13 cellular contexts compared by ENCODE assay signal in genomic region chr9:77961541-77961940, GRCh38.
DNase-seq lines count a peak whose midpoint lies in the region; ATAC-seq, FAIRE-seq and TF ChIP-seq lines count a peak whose summit lies in the region.
"Had no signal": no experiment of that assay in that cellular context is flagged by ENCODE, and none has a peak within 500 bp of the region (broad histone marks: within the 10 kb centered on the region; RNA-seq: fewer than 3 reads in every experiment).

No MANE protein-coding gene starts in this region.

- no peaks in the 10 kb centered on the region for H3K9me3 Mint-ChIP-seq in activated naive CD8-positive, alpha-beta T cell treated with anti-CD3 and anti-CD28 coated beads for 36 hours
- H3K9me3 Mint-ChIP-seq: CD4-positive, alpha-beta T cell had no signal

- peak; percentile 23 for FAIRE-seq in K562 (lab: Jason Lieb, UNC)

- H3K27ac ChIP-seq in HL-60 (replicated peaks) (0 out of 2 replicates have a peak overlapping the region, but pooled peaks have one; percentile 16), K562 (ENCODE audit: extremely low read depth, low read depth, low read length) (peak overlapping the region; percentile 67), iPS-20b (ENCODE audit: low read length) (no peak overlapping the region), thyroid gland (peak overlapping the region; percentile 2 to 19 (median 11))
- H3K27ac ChIP-seq: body of pancreas had no signal

- H3K4me1 ChIP-seq in K562 (replicated peaks in 1 of 2; ENCODE audit: control insufficient read depth in 2 of 2, insufficient read depth in 2 of 2, low read length in 2 of 2) (peaks cover 0 to 42% of the 10 kb centered on the region in 2 experiments; a peak in 4 of 5 replicates), iPS-20b (ENCODE audit: insufficient read depth, low read length) (peaks cover 50% of the 10 kb centered on the region), thyroid gland (peaks cover 19 to 21% of the 10 kb centered on the region in 2 donors)

- H3K79me2 ChIP-seq in K562 (ENCODE audit: control insufficient read depth, insufficient read depth, low read length), result peaks cover 99% of the 10 kb centered on the region

- H2AFZ ChIP-seq in K562 (ENCODE audit: low read depth, low read length), result peak overlapping the region; percentile 44; the same call in 1 of the 2 replicates

- POLR2A ChIA-PET in K562 (lab: Yijun Ruan, JAX), result no interaction called here

- H3K4me2 ChIP-seq in K562 (ENCODE audit: insufficient read depth, low read length), result peak overlapping the region; percentile 39

- 20% methylated on average over 1 of the region's 1 CpG for WGBS in K562 (ENCODE audit: insufficient coverage, low coverage, missing lambda C conversion rate)
- WGBS in thyroid gland, 2 donors, result 35 to 56% methylated on average over 1 of the region's 1 CpG

- CTCF ChIA-PET in K562 (lab: Yijun Ruan, JAX; ENCODE audit: low intra/inter-chr PET ratio), result no interaction called here

- no peak for DNase-seq in HL-60 (ENCODE audit: low read depth in 1 of 2, low spot score in 1 of 2)
- no peak for DNase-seq in K562 (ENCODE audit: extremely low read depth in 1 of 4, low spot score in 3 of 4)
- DNase-seq in thyroid gland, result no peak
- no peak for DNase-seq in left lobe of liver (ENCODE audit: low spot score)
- no peak for DNase-seq in T-helper 17 cell
- no peak for DNase-seq in activated naive CD8-positive, alpha-beta T cell treated with anti-CD3 and anti-CD28 coated beads for 36 hours
- DNase-seq: activated CD4-positive, alpha-beta T cell treated with anti-CD3 and anti-CD28 coated beads for 48 hours; body of pancreas; CD4-positive, alpha-beta T cell; NCI-H146; NCI-H524 treated with DMSO at 0.1 percent for 48 hours had no signal

- peak overlapping the region in 1 of 2 experiments; percentile 45; a peak in 1 of 4 replicates for H3K9ac ChIP-seq in K562 (ENCODE audit: insufficient read depth in 1 of 2, low read depth in 2 of 2, low read length in 2 of 2)
- peak overlapping the region; percentile 12; the same call in 1 of the 2 replicates for H3K9ac ChIP-seq in iPS-20b (ENCODE audit: low read depth, low read length)

- in situ Hi-C loops in K562 (cut with MboI), result no loop called here

- H3K36me3 ChIP-seq in K562 (ENCODE audit: control insufficient read depth, insufficient read depth, low read length) (no peaks in the 10 kb centered on the region), iPS-20b (ENCODE audit: insufficient read depth, low read depth, low read length) (no peaks in the 10 kb centered on the region), thyroid gland (no peaks in the 10 kb centered on the region)

- TF ChIP-seq POLR2A in K562 (conservative IDR thresholded peaks at IDR 0.05), result no peak
- TF ChIP-seq POLR2A in thyroid gland (IDR thresholded peaks at IDR 0.05), result no peak

- H3K27me3 ChIP-seq in HL-60 (ENCODE audit: insufficient read depth, poor library complexity, severe bottlenecking) (no peaks in the 10 kb centered on the region), K562 (ENCODE audit: control insufficient read depth in 2 of 2, insufficient read depth in 2 of 2, low read length in 2 of 2) (no peaks in the 10 kb centered on the region), iPS-20b (ENCODE audit: insufficient read depth, low read length) (no peaks in the 10 kb centered on the region), thyroid gland (no peaks in the 10 kb centered on the region)
- H3K27me3 ChIP-seq: body of pancreas had no signal

- TF ChIP-seq EP300 in K562 (IDR thresholded peaks at IDR 0.05; ENCODE audit: low read length), result no peak

- TF ChIP-seq CTCF in HL-60 (IDR thresholded peaks at IDR 0.05; ENCODE audit: insufficient read depth, low read length) (no peak), K562 (IDR thresholded peaks at IDR 0.05 in 2 of 3, conservative IDR thresholded peaks at IDR 0.05 in 1 of 3; ENCODE audit: insufficient read depth in 2 of 3, low read depth in 1 of 3, low read length in 3 of 3) (no peak), thyroid gland (IDR thresholded peaks at IDR 0.05) (no peak)

- intact Hi-C loops in K562 (cut with micrococcal nuclease) (no loop called here), thyroid gland (cut with DNase I) (no loop called here)

- H3K9me3 ChIP-seq in K562 (replicated peaks; ENCODE audit: control insufficient read depth, insufficient read depth, low read depth, low read length) (no peaks in the 10 kb centered on the region), iPS-20b (ENCODE audit: insufficient read depth, low read depth, low read length) (no peaks in the 10 kb centered on the region), thyroid gland (no peaks in the 10 kb centered on the region), T-helper 17 cell (ENCODE audit: control insufficient read depth, low read length, poor library complexity, severe bottlenecking) (no peaks in the 10 kb centered on the region)
- H3K9me3 ChIP-seq: body of pancreas had no signal

- no peak overlapping the region for H3K27ac Mint-ChIP-seq in T-helper 17 cell
- no peak overlapping the region for H3K27ac Mint-ChIP-seq in activated naive CD8-positive, alpha-beta T cell treated with anti-CD3 and anti-CD28 coated beads for 36 hours
- H3K27ac Mint-ChIP-seq: CD4-positive, alpha-beta T cell had no signal

- H4K20me1 ChIP-seq in K562 (replicated peaks; ENCODE audit: control insufficient read depth, insufficient read depth, low read length), result no peaks in the 10 kb centered on the region

- peaks cover 2% of the 10 kb centered on the region for H3K36me3 Mint-ChIP-seq in T-helper 17 cell (ENCODE audit: low read depth)
- peaks cover 14% of the 10 kb centered on the region for H3K36me3 Mint-ChIP-seq in activated naive CD8-positive, alpha-beta T cell treated with anti-CD3 and anti-CD28 coated beads for 36 hours

- H3K9me1 ChIP-seq in K562 (ENCODE audit: control insufficient read depth, insufficient read depth, low read length), result no peaks in the 10 kb centered on the region

- BruUV-seq in K562 (replicated peaks; lab: Mats Ljungman, UMichigan), result no TSS peak

- no peak overlapping the region for H3K4me3 ChIP-seq in HL-60 (replicated peaks; ENCODE audit: insufficient read depth, low read length)
- H3K4me3 ChIP-seq in K562, result no peak overlapping the region
- H3K4me3 ChIP-seq in iPS-20b (ENCODE audit: low read length), result no peak overlapping the region
- no peak overlapping the region for H3K4me3 ChIP-seq in thyroid gland (replicated peaks in 1 of 3)
- H3K4me3 ChIP-seq: body of pancreas had no signal

- H3K4me1 Mint-ChIP-seq in T-helper 17 cell, result peaks cover 55% of the 10 kb centered on the region
- H3K4me1 Mint-ChIP-seq in activated naive CD8-positive, alpha-beta T cell treated with anti-CD3 and anti-CD28 coated beads for 36 hours, result peaks cover 52% of the 10 kb centered on the region

- H3K27me3 Mint-ChIP-seq in T-helper 17 cell, result no peaks in the 10 kb centered on the region
- no peaks in the 10 kb centered on the region for H3K27me3 Mint-ChIP-seq in activated naive CD8-positive, alpha-beta T cell treated with anti-CD3 and anti-CD28 coated beads for 36 hours
- H3K27me3 Mint-ChIP-seq: CD4-positive, alpha-beta T cell had no signal

- TF ChIP-seq RAD21 in K562 (CRISPR knock-in tag; conservative IDR thresholded peaks at IDR 0.05 in 1 of 2, IDR thresholded peaks at IDR 0.05 in 1 of 2), result no peak

- no peak overlapping the region for H3K4me3 Mint-ChIP-seq in T-helper 17 cell
- H3K4me3 Mint-ChIP-seq in activated naive CD8-positive, alpha-beta T cell treated with anti-CD3 and anti-CD28 coated beads for 36 hours, result no peak overlapping the region
- H3K4me3 Mint-ChIP-seq: CD4-positive, alpha-beta T cell had no signal

- ATAC-seq in K562, result no peak
- no peak for ATAC-seq in left lobe of liver
- ATAC-seq in T-helper 17 cell, result no peak
- ATAC-seq: body of pancreas, Panc1 had no signal

TF ChIP-seq in K562, 482 proteins besides CTCF, POLR2A, EP300 and RAD21 (continues in another document):
- TF ChIP-seq PHF20 (IDR thresholded peaks at IDR 0.05; ENCODE audit: partially characterized antibody) (no peak), E2F5 (CRISPR knock-in tag; IDR thresholded peaks at IDR 0.05) (no peak), KLF1 (tag; IDR thresholded peaks at IDR 0.05) (no peak), KDM2B (CRISPR knock-in tag; IDR thresholded peaks at IDR 0.05) (no peak), KLF10 (CRISPR knock-in tag; IDR thresholded peaks at IDR 0.05) (no peak), ATF2 (CRISPR knock-in tag; IDR thresholded peaks at IDR 0.05) (no peak), CREM (IDR thresholded peaks at IDR 0.05; ENCODE audit: low read depth) (no peak), SLC30A9 (CRISPR knock-in tag; IDR thresholded peaks at IDR 0.05) (no peak), MTA2 (IDR thresholded peaks at IDR 0.05; ENCODE audit: low read depth) (no peak)
